8 cellular contexts compared by ENCODE assay signal in genomic region chr20:50115591-50116367, GRCh38. TPM values are rescaled to one million over a fixed set of nuclear protein-coding genes. Genes with fewer than 3 reads are reported as not detected.
DNase-seq lines count a peak whose midpoint lies in the region; ATAC-seq, FAIRE-seq and TF ChIP-seq lines count a peak whose summit lies in the region.

No MANE protein-coding gene starts in this region.

- 0 to 1% methylated on average over 24 of the region's 24 CpGs for WGBS in aorta, 2 donors

- TF ChIP-seq POLR2A in GM18505 (IDR thresholded peaks at IDR 0.05; ENCODE audit: borderline replicate concordance, extremely low read depth, insufficient read depth, insufficient read length), result peak; percentile 86

- peaks cover 29% of the 10 kb centered on the region for H3K79me2 ChIP-seq in astrocyte (ENCODE audit: insufficient read depth, low read length)

- peak overlapping the region; percentile 84 for H2AFZ ChIP-seq in astrocyte (ENCODE audit: low read depth, low read length)

- H3K36me3 ChIP-seq in astrocyte (ENCODE audit: insufficient read depth, low read length), result no peaks in the 10 kb centered on the region
- no peaks in the 10 kb centered on the region for H3K36me3 ChIP-seq in rectal smooth muscle tissue (ENCODE audit: control insufficient read depth, insufficient read depth, low read length)
- no peaks in the 10 kb centered on the region for H3K36me3 ChIP-seq in aorta (ENCODE audit: control insufficient read depth in 1 of 2, insufficient read depth in 2 of 2, low read length in 1 of 2)

- ATAC-seq in GM18505 (IDR thresholded peaks at IDR 0.05; ENCODE audit: unreplicated experiment) (peak; percentile 58), HG02970 (IDR thresholded peaks at IDR 0.05; ENCODE audit: low FRiP score, unreplicated experiment) (peak; percentile 64), aorta (ENCODE audit: low FRiP score) (peak; percentile 94)

- H3K27ac ChIP-seq in astrocyte (ENCODE audit: low read depth, low read length), result peak overlapping the region; percentile 49
- peak overlapping the region; percentile 85 for H3K27ac ChIP-seq in rectal smooth muscle tissue (ENCODE audit: low read depth, low read length)
- peak overlapping the region in 1 of 2 donors; percentile 28 for H3K27ac ChIP-seq in aorta (ENCODE audit: low read depth in 1 of 2, low read length in 2 of 2)

- peaks cover 8% of the 10 kb centered on the region for H3K36me3 Mint-ChIP-seq in T-helper 2 cell treated with Interferon-gamma antibody and Interleukin-4, amounts not matched to agents 5 μg/mL and 100 μg/mL, for 36 hours (ENCODE audit: low read depth)
- peaks cover 2% of the 10 kb centered on the region for H3K36me3 Mint-ChIP-seq in astrocyte (ENCODE audit: low read depth, unreplicated experiment)

- no peaks in the 10 kb centered on the region for H3K27me3 ChIP-seq in astrocyte (ENCODE audit: insufficient read depth, low read length)
- no peaks in the 10 kb centered on the region for H3K27me3 ChIP-seq in rectal smooth muscle tissue (ENCODE audit: control insufficient read depth, insufficient read depth, low read length)
- H3K27me3 ChIP-seq in aorta (ENCODE audit: control insufficient read depth in 1 of 2, insufficient read depth in 2 of 2, low read length in 1 of 2), result no peaks in the 10 kb centered on the region

- FAIRE-seq in astrocyte (lab: Jason Lieb, UNC), result no peak

- H3K9ac ChIP-seq in astrocyte (ENCODE audit: low read length), result peak overlapping the region; percentile 83
- H3K9ac ChIP-seq in rectal smooth muscle tissue (ENCODE audit: low read length), result peak overlapping the region; percentile 59

- H3K27me3 Mint-ChIP-seq in T-helper 2 cell treated with Interferon-gamma antibody and Interleukin-4, amounts not matched to agents 5 μg/mL and 100 μg/mL, for 36 hours (ENCODE audit: low read depth), result no peaks in the 10 kb centered on the region
- H3K27me3 Mint-ChIP-seq in astrocyte (ENCODE audit: low read depth, unreplicated experiment), result no peaks in the 10 kb centered on the region

- H3K4me1 ChIP-seq in astrocyte (ENCODE audit: insufficient read depth, low read length) (peaks cover 32% of the 10 kb centered on the region), rectal smooth muscle tissue (ENCODE audit: control insufficient read depth, insufficient read depth, low read length) (peaks cover 32% of the 10 kb centered on the region), aorta (ENCODE audit: control insufficient read depth in 1 of 2, insufficient read depth in 2 of 2, low read length in 2 of 2) (peaks cover 0 to 4% of the 10 kb centered on the region in 2 donors)

- H3K4me2 ChIP-seq in astrocyte (ENCODE audit: low read length), result peak overlapping the region; percentile 92

- H3K4me3 Mint-ChIP-seq in T-helper 2 cell treated with Interferon-gamma antibody and Interleukin-4, amounts not matched to agents 5 μg/mL and 100 μg/mL, for 36 hours, result peak overlapping the region; percentile 86
- peak overlapping the region; percentile 92 for H3K4me3 Mint-ChIP-seq in astrocyte (ENCODE audit: unreplicated experiment)

- peak overlapping the region; percentile 90 for H3K27ac Mint-ChIP-seq in T-helper 2 cell treated with Interferon-gamma antibody and Interleukin-4, amounts not matched to agents 5 μg/mL and 100 μg/mL, for 36 hours
- H3K27ac Mint-ChIP-seq in astrocyte (ENCODE audit: unreplicated experiment), result peak overlapping the region; percentile 81

- H3K9me3 ChIP-seq in astrocyte (ENCODE audit: insufficient read depth, low read depth, low read length) (no peaks in the 10 kb centered on the region), aorta (ENCODE audit: control insufficient read depth, low read length) (no peaks in the 10 kb centered on the region)

- H4K20me1 ChIP-seq in astrocyte (ENCODE audit: insufficient read depth, low read length), result peaks cover 17% of the 10 kb centered on the region

- H3K4me1 Mint-ChIP-seq in T-helper 2 cell treated with Interferon-gamma antibody and Interleukin-4, amounts not matched to agents 5 μg/mL and 100 μg/mL, for 36 hours (ENCODE audit: low read depth), result peaks cover 41% of the 10 kb centered on the region
- H3K4me1 Mint-ChIP-seq in astrocyte (ENCODE audit: low read depth, unreplicated experiment), result peaks cover 24% of the 10 kb centered on the region

- DNase-seq in NCI-H187 treated with DMSO at 0.1 percent for 48 hours (lab: John Stamatoyannopoulos, UW), result peak; percentile 70
- DNase-seq in T-helper 2 cell treated with Interferon-gamma antibody and Interleukin-4, amounts not matched to agents 5 μg/mL and 100 μg/mL, for 36 hours (ENCODE audit: low spot score), result peak; percentile 91
- DNase-seq in astrocyte (ENCODE audit: low read depth), result peak; percentile 93
- DNase-seq in hepatic stellate cell (ENCODE audit: low spot score), result peak; percentile 92
- peak; percentile 98 to 99 for DNase-seq in aorta

- no peak for TF ChIP-seq CTCF in astrocyte (IDR thresholded peaks at IDR 0.05; ENCODE audit: insufficient read depth, low read depth, low read length)

- intact Hi-C loops in aorta (cut with DNase I), result no loop called here

- H3K4me3 ChIP-seq in astrocyte (ENCODE audit: insufficient read depth, low read depth, low read length), result peak overlapping the region; percentile 71
- H3K4me3 ChIP-seq in rectal smooth muscle tissue (ENCODE audit: low read length), result peak overlapping the region; percentile 78
- peak overlapping the region; percentile 18 to 72 for H3K4me3 ChIP-seq in aorta (ENCODE audit: low read length in 2 of 2)

- no peaks in the 10 kb centered on the region for H3K9me3 Mint-ChIP-seq in T-helper 2 cell treated with Interferon-gamma antibody and Interleukin-4, amounts not matched to agents 5 μg/mL and 100 μg/mL, for 36 hours
- H3K9me3 Mint-ChIP-seq in astrocyte (ENCODE audit: unreplicated experiment), result no peaks in the 10 kb centered on the region

RNA-seq across cellular contexts. Expression of gene UBE2V1, which starts 2.8 kb away (rescaled TPM):
- total RNA-seq in astrocyte (136 and 139 TPM in 2 replicates), aorta (100 to 1,000 TPM; 106 to 107 TPM)
- 10 to 100 TPM; 54.2 to 59.9 TPM for polyA plus RNA-seq in aorta

RNA-seq across cellular contexts. Expression of gene PEDS1, which starts 37.7 kb away (rescaled TPM):
- 41.6 and 44.1 TPM in 2 replicates for total RNA-seq in astrocyte
- total RNA-seq in aorta, result 10 to 100 TPM; 17.2 to 22.6 TPM
- 10 to 100 TPM in 1 of 2 donors, 1 to 10 TPM in 1; 6.5 to 13.9 TPM for polyA plus RNA-seq in aorta
